ENCODE assay signal across 26 cellular contexts in the genomic region with DNA sequence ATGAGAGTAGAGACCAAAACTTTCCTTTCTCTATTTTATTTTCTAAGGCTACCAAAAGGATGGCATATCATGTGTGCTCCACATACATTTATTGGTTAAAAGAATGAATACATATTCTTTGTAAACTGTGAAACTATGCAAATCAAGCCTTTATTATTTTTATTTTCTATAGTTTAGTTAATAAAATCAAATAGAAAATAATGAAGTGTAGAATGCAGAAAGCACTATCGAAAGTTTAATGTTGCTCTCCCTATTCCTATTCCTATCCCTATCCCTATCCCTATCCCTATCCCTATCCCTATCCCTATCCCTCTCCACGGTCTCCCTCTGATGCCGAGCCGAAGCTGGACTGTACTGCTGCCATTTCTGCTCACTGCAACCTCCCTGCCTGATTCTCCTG.
"Had no signal": no experiment of that assay in that cellular context is flagged by ENCODE, and none has a peak within 500 bp of the region (broad histone marks: within the 10 kb centered on the region; RNA-seq: fewer than 3 reads in every experiment).

No MANE protein-coding gene starts in this region.

- H3K27me3 ChIP-seq: colonic mucosa, esophagus muscularis mucosa, gastrocnemius medialis, left lung had no signal

- ATAC-seq: effector memory CD8-positive, alpha-beta T cell; gastrocnemius medialis; heart right ventricle; left cardiac atrium; left lung; left ventricle myocardium superior; lower lobe of right lung; mucosa of descending colon had no signal

- FAIRE-seq: endometrium, endothelial cell of umbilical vein, islet of Langerhans, keratinocyte had no signal

- DNase-seq: colonic mucosa; cortex of kidney; effector CD8-positive, alpha-beta T cell; effector memory CD8-positive, alpha-beta T cell; endodermal cell; foreskin fibroblast; foreskin melanocyte; gastrocnemius medialis; glutamatergic neuron; head of caudate nucleus; heart right ventricle; hippocampal formation; left cardiac atrium; left lung; left ventricle myocardium superior; lower lobe of right lung; mesenchymal stem cell; mucosa of descending colon; naive B cell had no signal

- H3K36me3 Mint-ChIP-seq: naive B cell had no signal

- H3K4me3 Mint-ChIP-seq: dendritic cell treated with granulocyte-macrophage colony-stimulating factor and Interleukin-4, amounts not matched to agents 40 ng/mL and 50 ng/mL, for 4 days; effector memory CD8-positive, alpha-beta T cell; endodermal cell; mesothelial cell of epicardium had no signal

- H3K36me3 ChIP-seq: colonic mucosa, esophagus muscularis mucosa, gastrocnemius medialis, heart right ventricle, left lung, lower lobe of right lung had no signal

- H3K4me3 ChIP-seq: colonic mucosa, esophagus muscularis mucosa, gastrocnemius medialis, heart right ventricle, left lung, lower lobe of right lung, mucosa of descending colon had no signal

- H3K9me3 Mint-ChIP-seq: effector memory CD8-positive, alpha-beta T cell had no signal

- H3K4me1 Mint-ChIP-seq: endodermal cell, mesothelial cell of epicardium, naive B cell had no signal

- H3K27me3 Mint-ChIP-seq: dendritic cell treated with granulocyte-macrophage colony-stimulating factor and Interleukin-4, amounts not matched to agents 40 ng/mL and 50 ng/mL, for 4 days; naive B cell had no signal

- H3K27ac Mint-ChIP-seq: dendritic cell treated with granulocyte-macrophage colony-stimulating factor and Interleukin-4, amounts not matched to agents 40 ng/mL and 50 ng/mL, for 4 days; endodermal cell; mesothelial cell of epicardium; naive B cell had no signal

- H3K9me3 ChIP-seq: colonic mucosa, esophagus muscularis mucosa, gastrocnemius medialis had no signal
